In genomic region chr14:105324080-105324778, GRCh38 we compare ENCODE assay signal across 12 cellular contexts. TPM values are rescaled to one million over a fixed set of nuclear protein-coding genes. Genes with fewer than 3 reads are reported as not detected.
A peak's percentile ranks its signal among the peaks of the same experiment; 100 is the strongest.
DNase-seq lines count a peak whose midpoint lies in the region; ATAC-seq, FAIRE-seq and TF ChIP-seq lines count a peak whose summit lies in the region.
"Had no signal": no experiment of that assay in that cellular context is flagged by ENCODE, and none has a peak within 500 bp of the region (broad histone marks: within the 10 kb centered on the region; RNA-seq: fewer than 3 reads in every experiment).

No MANE protein-coding gene starts in this region.

- CTCF ChIA-PET in HEK293 (lab: Yijun Ruan, JAX): no interaction called here

- ATAC-seq in heart left ventricle (peak; percentile 87 to 90 (median 88)), psoas muscle (peak; percentile 79 to 85 (median 82)), HG03196 (IDR thresholded peaks at IDR 0.05; ENCODE audit: unreplicated experiment) (no peak)
- ATAC-seq: activated CD4-positive, CD25-positive, alpha-beta regulatory T cell treated with anti-CD3 and anti-CD28 coated beads, Interleukin-2, amount 50 U/mL, for 24 hours had no signal

- WGBS in heart left ventricle, 4 donors: 50 to 69% (median 53%) methylated on average over 15 to 30 of the region's 30 CpGs
- WGBS in psoas muscle, 3 donors: 42 to 47% (median 44%) methylated on average over 29 to 30 of the region's 30 CpGs

- intact Hi-C loops in heart left ventricle (cut with DNase I): no loop called here
- intact Hi-C loops in psoas muscle (cut with DNase I): no loop called here
- intact Hi-C loops in colonic mucosa (cut with DNase I): no loop called here

- FAIRE-seq in H54 (lab: Jason Lieb, UNC): no peak

- H3K9me3 ChIP-seq in HEK293 (ENCODE audit: control insufficient read depth, insufficient read depth, low read depth, low read length): no peaks in the 10 kb centered on the region
- no peaks in the 10 kb centered on the region for H3K9me3 ChIP-seq in WERI-Rb-1 (ENCODE audit: severe bottlenecking)
- H3K9me3 ChIP-seq in heart left ventricle: no peaks in the 10 kb centered on the region
- no peaks in the 10 kb centered on the region for H3K9me3 ChIP-seq in psoas muscle
- no peaks in the 10 kb centered on the region for H3K9me3 ChIP-seq in colonic mucosa
- H3K9me3 ChIP-seq: stomach had no signal

- H3K4me3 ChIP-seq in HEK293 (ENCODE audit: low read depth, low read length): no peak overlapping the region
- no peak overlapping the region for H3K4me3 ChIP-seq in WERI-Rb-1 (ENCODE audit: low read depth, low read length)
- H3K4me3 ChIP-seq in heart left ventricle: peak overlapping the region in 1 of 12 donors; percentile 12
- peak overlapping the region; percentile 47 for H3K4me3 ChIP-seq in psoas muscle
- H3K4me3 ChIP-seq in colonic mucosa: no peak overlapping the region
- H3K4me3 ChIP-seq: stomach had no signal

- no peaks in the 10 kb centered on the region for H3K27me3 ChIP-seq in WERI-Rb-1 (ENCODE audit: insufficient read depth, low read depth, severe bottlenecking)
- no peaks in the 10 kb centered on the region for H3K27me3 ChIP-seq in heart left ventricle
- H3K27me3 ChIP-seq in psoas muscle (ENCODE audit: insufficient read depth in 3 of 3, low read length in 2 of 3): no peaks in the 10 kb centered on the region
- no peaks in the 10 kb centered on the region for H3K27me3 ChIP-seq in colonic mucosa
- H3K27me3 ChIP-seq: stomach had no signal

- DNase-seq in WERI-Rb-1 (peak; percentile 68), heart left ventricle (peak in 4 of 5 donors; percentile 64 to 84 (median 70)), psoas muscle (peak; percentile 60 to 85), colonic mucosa (no peak), H54 (ENCODE audit: insufficient read length, low spot score) (no peak)
- no peak for DNase-seq in activated naive CD4-positive, alpha-beta T cell (lab: John Stamatoyannopoulos, UW)
- DNase-seq: dermis blood vessel endothelial cell, stomach had no signal

- H3K27ac ChIP-seq in HEK293 (ENCODE audit: extremely low read depth, low read depth, low read length) (no peak overlapping the region), WERI-Rb-1 (peak overlapping the region; percentile 38; the same call in 1 of the 2 replicates), heart left ventricle (peak overlapping the region in 10 of 12 donors; percentile 56 to 84 (median 72)), psoas muscle (peak overlapping the region; percentile 92), colonic mucosa (no peak overlapping the region)
- H3K27ac ChIP-seq: C4-2B had no signal

- H3K9ac ChIP-seq in colonic mucosa (ENCODE audit: low read depth in 2 of 2, low read length in 2 of 2): no peak overlapping the region

- POLR2A ChIA-PET in HEK293 (lab: Yijun Ruan, JAX): no interaction called here

- TF ChIP-seq CTCF in HEK293 (tag by site-specific recombination; IDR thresholded peaks at IDR 0.05): no peak
- TF ChIP-seq CTCF in WERI-Rb-1 (IDR thresholded peaks at IDR 0.05; ENCODE audit: low read depth, low read length): no peak
- TF ChIP-seq CTCF in heart left ventricle (IDR thresholded peaks at IDR 0.05): no peak
- TF ChIP-seq CTCF in psoas muscle (IDR thresholded peaks at IDR 0.05): no peak
- TF ChIP-seq CTCF in colonic mucosa (IDR thresholded peaks at IDR 0.05): no peak

- peaks cover 6% of the 10 kb centered on the region; the same call in 1 of the 2 replicates for H3K4me1 ChIP-seq in HEK293 (ENCODE audit: control insufficient read depth, insufficient read depth, low read length)
- H3K4me1 ChIP-seq in heart left ventricle: peaks cover 16 to 69% (median 61%) of the 10 kb centered on the region in 12 donors
- H3K4me1 ChIP-seq in psoas muscle: peaks cover 59% of the 10 kb centered on the region
- H3K4me1 ChIP-seq in colonic mucosa: no peaks in the 10 kb centered on the region

- no peak for TF ChIP-seq POLR2A in heart left ventricle (IDR thresholded peaks at IDR 0.05)
- TF ChIP-seq POLR2A in H54 (IDR thresholded peaks at IDR 0.05; ENCODE audit: low read depth, low read length): no peak

- no peaks in the 10 kb centered on the region; a peak in 1 of 3 replicates for H3K36me3 ChIP-seq in HEK293 (ENCODE audit: control insufficient read depth in 2 of 2, insufficient read depth in 1 of 2, low read length in 2 of 2)
- no peaks in the 10 kb centered on the region; the same call in 1 of the 2 replicates for H3K36me3 ChIP-seq in WERI-Rb-1
- no peaks in the 10 kb centered on the region for H3K36me3 ChIP-seq in heart left ventricle
- no peaks in the 10 kb centered on the region for H3K36me3 ChIP-seq in psoas muscle (ENCODE audit: insufficient read depth in 1 of 2, low read depth in 1 of 2)
- no peaks in the 10 kb centered on the region for H3K36me3 ChIP-seq in colonic mucosa

TF ChIP-seq in HEK293, 187 proteins besides CTCF, POLR2A, EP300 and RAD21:
- TF ChIP-seq ZIC2 (tag by site-specific recombination; IDR thresholded peaks at IDR 0.05) (peak; percentile 77), ZNF2 (tag by site-specific recombination; IDR thresholded peaks at IDR 0.05) (no peak), ZNF660 (tag by site-specific recombination; IDR thresholded peaks at IDR 0.05) (no peak)

RNA-seq across cellular contexts. Expression of gene PACS2, which starts 9.7 kb away (rescaled TPM):
- total RNA-seq in heart left ventricle (10 to 100 TPM; 47.3 to 90.3 (median 60.8) TPM), psoas muscle (10 to 100 TPM; 67.8 to 79.1 (median 75.3) TPM), colonic mucosa (10 to 100 TPM; 44.1 to 82.5 TPM)
- polyA plus RNA-seq in heart left ventricle (10 to 100 TPM; 50.7 to 78.7 TPM), psoas muscle (10 to 100 TPM; 57.1 to 83.1 (median 65.1) TPM)

RNA-seq across cellular contexts. Expression of gene BRF1, which starts 23.4 kb away (rescaled TPM):
- total RNA-seq in heart left ventricle (10 to 100 TPM; 13.3 to 25.3 (median 18.7) TPM), psoas muscle (10 to 100 TPM; 17.1 to 26.2 (median 20.9) TPM), colonic mucosa (10 to 100 TPM; 27.2 to 40.6 TPM)
- polyA plus RNA-seq in heart left ventricle (10 to 100 TPM; 17.1 to 19.4 TPM), psoas muscle (10 to 100 TPM; 12.9 to 15.3 (median 13.4) TPM)

Comparison
In these comparisons a context has a peak if more than half of its experiments do, and no peak if none do; other contexts are left out.
1. H3K27ac ChIP-seq: peak in WERI-Rb-1 (single experiment), heart left ventricle (10 of 12) and psoas muscle (single experiment); none in HEK293 (single experiment) and colonic mucosa (single experiment).
2. DNase-seq: peak in WERI-Rb-1 (single experiment), heart left ventricle (4 of 5) and psoas muscle (2 of 2); none in activated naive CD4-positive, alpha-beta T cell (0 of 4), colonic mucosa (single experiment) and H54 (single experiment).